In genomic region chr7:1961776-1962276, GRCh38 we compare ENCODE assay signal across 8 cellular contexts.
DNase-seq lines count a peak whose midpoint lies in the region.

No MANE protein-coding gene starts in this region.

- H3K9me3 Mint-ChIP-seq in activated CD4-positive, alpha-beta memory T cell treated with anti-CD3 and anti-CD28 coated beads for 36 hours: peaks cover 45% of the 10 kb centered on the region

- peaks cover 45% of the 10 kb centered on the region for H3K36me3 Mint-ChIP-seq in activated CD4-positive, alpha-beta memory T cell treated with anti-CD3 and anti-CD28 coated beads for 36 hours

- peak overlapping the region; percentile 84 for H3K27ac Mint-ChIP-seq in activated CD4-positive, alpha-beta memory T cell treated with anti-CD3 and anti-CD28 coated beads for 36 hours

- POLR2A ChIA-PET in activated CD4-positive, alpha-beta memory T cell treated with anti-CD3 and anti-CD28 coated beads for 36 hours (lab: Charles Lee): no interaction called here

- H3K27me3 Mint-ChIP-seq in activated CD4-positive, alpha-beta memory T cell treated with anti-CD3 and anti-CD28 coated beads for 36 hours: no peaks in the 10 kb centered on the region

- CTCF ChIA-PET in activated CD4-positive, alpha-beta memory T cell treated with anti-CD3 and anti-CD28 coated beads for 36 hours (lab: Charles Lee): no interaction called here

- DNase-seq in HT1080 (ENCODE audit: low read depth) (peak; percentile 99), HT-29 (ENCODE audit: low spot score) (no peak), ecto neural progenitor cell (ENCODE audit: low spot score) (no peak), DMS114 treated with DMSO at 0.1 percent for 48 hours (lab: John Stamatoyannopoulos, UW; ENCODE audit: unreplicated experiment) (no peak), NCI-H1105 (lab: John Stamatoyannopoulos, UW) (no peak)
- DNase-seq in activated CD4-positive, alpha-beta memory T cell treated with anti-CD3 and anti-CD28 coated beads for 36 hours: peak; percentile 80
- DNase-seq in effector CD4-positive, alpha-beta T cell: peak; percentile 31
- peak; percentile 24 to 46 for DNase-seq in stimulated activated CD8-positive, alpha-beta memory T cell treated with anti-CD3 and anti-CD28 coated beads, Interleukin-15, amount 100 ng/mL, for 4 hours (ENCODE audit: low read depth in 2 of 2)

- intact Hi-C loops in activated CD4-positive, alpha-beta memory T cell treated with anti-CD3 and anti-CD28 coated beads for 36 hours (cut with micrococcal nuclease): loop anchor here (1.0 kb wide), 2 partner anchors 22 to 40 kb away; no protein-coding TSS in a partner anchor

- H3K4me3 Mint-ChIP-seq in activated CD4-positive, alpha-beta memory T cell treated with anti-CD3 and anti-CD28 coated beads for 36 hours: peak overlapping the region; percentile 43

- H3K4me1 Mint-ChIP-seq in activated CD4-positive, alpha-beta memory T cell treated with anti-CD3 and anti-CD28 coated beads for 36 hours (ENCODE audit: low read depth): peaks cover 5% of the 10 kb centered on the region

Comparison
In these comparisons a context has a peak if more than half of its experiments do, and no peak if none do; other contexts are left out.
1. DNase-seq: peak in HT1080 (single experiment), activated CD4-positive, alpha-beta memory T cell treated with anti-CD3 and anti-CD28 coated beads for 36 hours (single experiment), effector CD4-positive, alpha-beta T cell (single experiment) and stimulated activated CD8-positive, alpha-beta memory T cell treated with anti-CD3 and anti-CD28 coated beads, Interleukin-15, amount 100 ng/mL, for 4 hours (2 of 2); none in HT-29 (single experiment), ecto neural progenitor cell (single experiment), DMS114 treated with DMSO at 0.1 percent for 48 hours (single experiment) and NCI-H1105 (single experiment).